11 cellular contexts compared by ENCODE assay signal in the genomic region with DNA sequence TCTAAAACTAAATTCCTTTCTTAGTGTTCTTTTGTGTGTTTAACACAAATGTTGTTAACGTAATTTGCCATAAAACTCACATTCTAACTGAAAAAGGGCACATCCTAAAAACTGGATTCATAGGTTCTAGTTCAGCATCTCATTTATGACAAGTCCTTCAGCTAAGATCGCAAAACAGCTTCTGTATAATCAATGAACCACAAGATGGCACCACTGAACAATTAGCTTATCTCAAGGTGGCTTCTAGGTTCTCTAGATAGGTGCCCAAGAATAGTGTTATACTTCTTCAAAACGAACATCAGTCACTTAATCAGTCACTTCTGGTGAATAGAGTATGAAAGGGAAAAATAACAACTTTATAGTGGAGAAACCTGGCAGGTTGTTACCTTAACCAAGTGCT. TPM values are rescaled to one million over a fixed set of nuclear protein-coding genes. Genes with fewer than 3 reads are reported as not detected.
DNase-seq lines count a peak whose midpoint lies in the region; ATAC-seq and TF ChIP-seq lines count a peak whose summit lies in the region.
"Had no signal": no experiment of that assay in that cellular context is flagged by ENCODE, and none has a peak within 500 bp of the region (broad histone marks: within the 10 kb centered on the region; RNA-seq: fewer than 3 reads in every experiment).

No MANE protein-coding gene starts in this region.

- intact Hi-C loops in left ventricle myocardium superior (cut with micrococcal nuclease): no loop called here

- ATAC-seq in left ventricle myocardium superior: no peak
- no peak for ATAC-seq in HG02852 (IDR thresholded peaks at IDR 0.05; ENCODE audit: unreplicated experiment)
- no peak for ATAC-seq in activated CD4-positive, CD25-positive, alpha-beta regulatory T cell treated with anti-CD3 and anti-CD28 coated beads, Interleukin-2, amount 50 U/mL, for 24 hours
- ATAC-seq: activated naive CD4-positive, alpha-beta T cell treated with anti-CD3 and anti-CD28 coated beads, Interleukin-2, amount 50 U/mL, for 72 hours had no signal

- TF ChIP-seq CTCF in GM12864 (IDR thresholded peaks at IDR 0.05; ENCODE audit: low read depth, low read length, missing control alignments): peak; percentile 15

- in situ Hi-C loops in KBM-7 (cut with MboI; ENCODE audit: low pct_unique_long_range_greater_than_20kb, low sequenced_read_pairs): no loop called here

- H3K4me3 ChIP-seq in GM12864 (ENCODE audit: low read depth, low read length): no peak overlapping the region

- DNase-seq in GM12864 (ENCODE audit: low read depth) (no peak), KBM-7 (peak; percentile 24), amniotic epithelial cell (ENCODE audit: low read depth) (peak; percentile 37), midbrain (lab: John Stamatoyannopoulos, UW) (peak; percentile 1), cerebellar nuclear complex (lab: John Stamatoyannopoulos, UW) (no peak), left ventricle myocardium superior (no peak)
- DNase-seq: islet precursor cell had no signal

RNA-seq across cellular contexts. Expression of gene NRK, which starts 54.3 kb away (rescaled TPM):
- total RNA-seq in left ventricle myocardium superior: 1.8 TPM
- total RNA-seq: activated naive CD4-positive, alpha-beta T cell treated with anti-CD3 and anti-CD28 coated beads, Interleukin-2, amount 50 U/mL, for 72 hours; T-helper 1 cell treated with Interleukin-12 subunit alpha and Interleukin-12 subunit beta and Interleukin-4 antibody, amounts not matched to agents 30 ng/mL and 1 ng/mL, for 36 hours had no signal

Comparison
In these comparisons a context has a peak if more than half of its experiments do, and no peak if none do; other contexts are left out.
1. DNase-seq: peak in KBM-7 (single experiment), amniotic epithelial cell (single experiment) and midbrain (single experiment); none in GM12864 (single experiment), cerebellar nuclear complex (0 of 2) and left ventricle myocardium superior (single experiment).